ENCODE assay signal across 32 cellular contexts in the genomic region with DNA sequence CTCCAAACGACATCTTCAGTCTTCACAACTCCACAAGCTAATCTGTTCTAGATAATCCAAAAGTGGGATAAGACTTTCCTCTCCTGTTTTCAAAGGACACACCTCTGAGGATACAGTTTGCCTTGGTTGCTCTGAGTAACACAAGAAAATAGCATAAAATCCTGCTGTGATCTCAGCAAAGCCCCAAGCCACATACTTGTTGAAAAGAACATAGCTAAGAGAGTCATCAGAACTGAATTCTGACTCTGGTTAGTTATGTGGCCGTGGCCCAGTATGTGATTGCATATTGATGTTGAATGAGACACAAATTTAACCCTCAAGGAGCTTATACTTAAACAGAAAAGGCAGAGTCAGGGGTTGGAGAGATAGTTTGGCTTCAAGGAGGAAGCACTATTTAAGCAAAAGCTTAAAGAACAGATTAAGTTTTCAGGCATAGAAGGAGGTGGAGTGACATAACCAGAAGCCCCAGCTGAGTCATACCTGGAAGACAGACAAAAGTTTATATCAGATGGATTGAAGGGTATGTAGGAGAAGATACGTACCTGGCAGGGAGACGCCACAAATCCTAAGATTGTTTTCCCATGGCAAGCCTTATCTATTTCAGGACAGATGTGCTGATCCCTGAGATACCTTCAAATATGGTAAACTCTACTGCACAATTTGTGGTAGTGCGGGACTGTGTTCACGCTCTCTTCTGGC. TPM values are rescaled to one million over a fixed set of nuclear protein-coding genes. Genes with fewer than 3 reads are reported as not detected.
"Had no signal": no experiment of that assay in that cellular context is flagged by ENCODE, and none has a peak within 500 bp of the region (broad histone marks: within the 10 kb centered on the region; RNA-seq: fewer than 3 reads in every experiment).

No MANE protein-coding gene starts in this region.

- H3K27me3 Mint-ChIP-seq: stimulated activated memory B cell treated with anti-CD40 and anti-IgM and Interleukin-4, amounts not matched to agents 10 μg/mL and 1 μg/mL and 100 μg/mL, for 72 hours had no signal

- H3K4me1 Mint-ChIP-seq: central memory CD8-positive, alpha-beta T cell; naive thymus-derived CD8-positive, alpha-beta T cell; stimulated activated memory B cell treated with anti-CD40 and anti-IgM and Interleukin-4, amounts not matched to agents 10 μg/mL and 1 μg/mL and 100 μg/mL, for 72 hours had no signal

- H3K4me3 Mint-ChIP-seq: activated naive CD8-positive, alpha-beta T cell; central memory CD8-positive, alpha-beta T cell; naive thymus-derived CD8-positive, alpha-beta T cell; neural crest cell; stimulated activated memory B cell treated with anti-CD40 and anti-IgM and Interleukin-4, amounts not matched to agents 10 μg/mL and 1 μg/mL and 100 μg/mL, for 72 hours; T-helper 1 cell treated with Interleukin-12 subunit alpha and Interleukin-12 subunit beta and Interleukin-4 antibody, amounts not matched to agents 30 μg/mL and 1 μg/mL, for 36 hours had no signal

- H3K9me3 Mint-ChIP-seq: central memory CD8-positive, alpha-beta T cell; stimulated activated memory B cell treated with anti-CD40 and anti-IgM and Interleukin-4, amounts not matched to agents 10 μg/mL and 1 μg/mL and 100 μg/mL, for 72 hours; T-helper 1 cell treated with Interleukin-12 subunit alpha and Interleukin-12 subunit beta and Interleukin-4 antibody, amounts not matched to agents 30 μg/mL and 1 μg/mL, for 36 hours had no signal

- H3K4me3 ChIP-seq: adrenal gland, breast epithelium, esophagus squamous epithelium, gastrocnemius medialis, right lobe of liver, skin epidermis, suprapubic skin, tibial artery had no signal

- H3K27ac Mint-ChIP-seq: activated naive CD8-positive, alpha-beta T cell; naive thymus-derived CD8-positive, alpha-beta T cell; stimulated activated memory B cell treated with anti-CD40 and anti-IgM and Interleukin-4, amounts not matched to agents 10 μg/mL and 1 μg/mL and 100 μg/mL, for 72 hours; T-helper 1 cell treated with Interleukin-12 subunit alpha and Interleukin-12 subunit beta and Interleukin-4 antibody, amounts not matched to agents 30 μg/mL and 1 μg/mL, for 36 hours had no signal

- DNase-seq: activated CD4-positive, alpha-beta T cell treated with anti-CD3 and anti-CD28 coated beads for 48 hours; activated CD4-positive, alpha-beta T cell treated with anti-CD3 and anti-CD28 coated beads, Interleukin-2, amount 50 U/mL, for 48 hours; activated CD8-positive, alpha-beta memory T cell treated with anti-CD3 and anti-CD28 coated beads for 24 hours; activated effector memory CD4-positive, alpha-beta T cell treated with Interleukin-2 at 50 U/mL for 16 hours; activated naive CD4-positive, alpha-beta T cell treated with Interleukin-2 at 50 U/mL for 16 hours; adrenal gland; dermis blood vessel endothelial cell; effector CD4-positive, alpha-beta T cell; esophagus squamous epithelium; gastrocnemius medialis; glutamatergic neuron; kidney; midbrain; naive thymus-derived CD8-positive, alpha-beta T cell; occipital lobe; right lobe of liver; stimulated activated CD4-positive, alpha-beta T cell treated with anti-CD3 and anti-CD28 coated beads, Interleukin-12 subunit alpha, Interleukin-12 subunit beta, amount 100 ng/mL, for 4 hours; stimulated activated CD4-positive, alpha-beta T cell treated with anti-CD3 and anti-CD28 coated beads, Interleukin-4, amount 100 ng/mL, for 4 hours; stimulated activated CD8-positive, alpha-beta memory T cell treated with anti-CD3 and anti-CD28 coated beads, Interleukin-4, amount 100 ng/mL, for 48 hours; SW 1271; T-helper 9 cell; tibial artery; WERI-Rb-1 had no signal

- ATAC-seq: activated CD4-positive, CD25-positive, alpha-beta regulatory T cell treated with anti-CD3 and anti-CD28 coated beads, Interleukin-2, amount 50 U/mL, for 24 hours; gastrocnemius medialis; naive thymus-derived CD8-positive, alpha-beta T cell; right lobe of liver; stimulated activated memory B cell treated with anti-CD40 and anti-IgM and Interleukin-4, amounts not matched to agents 10 μg/mL and 1 μg/mL and 100 μg/mL, for 72 hours had no signal

RNA-seq across cellular contexts. Expression of a gene that starts 41.2 kb away (rescaled TPM):
- polyA plus RNA-seq: naive thymus-derived CD8-positive, alpha-beta T cell had no signal
